In genomic region chr7:75639893-75640600, GRCh38 we compare ENCODE assay signal across 8 cellular contexts.
A peak's percentile ranks its signal among the peaks of the same experiment; 100 is the strongest.
DNase-seq lines count a peak whose midpoint lies in the region; ATAC-seq and TF ChIP-seq lines count a peak whose summit lies in the region.

No MANE protein-coding gene starts in this region.

- TF ChIP-seq CTCF in BJ (IDR thresholded peaks at IDR 0.05; ENCODE audit: insufficient read depth, low read depth, low read length) (no peak), breast epithelium (IDR thresholded peaks at IDR 0.05) (no peak), mucosa of descending colon (IDR thresholded peaks at IDR 0.05) (no peak)

- H3K9me3 ChIP-seq in breast epithelium (peaks cover 4 to 6% of the 10 kb centered on the region in 2 donors), mucosa of descending colon (peaks cover 6% of the 10 kb centered on the region)

- POLR2A ChIA-PET in BJ (lab: Charles Lee), result interaction anchor here (0.6 kb wide), 1 partner anchor 9 kb away, joined by 3 read pairs; no protein-coding TSS in a partner anchor

- H3K27ac Mint-ChIP-seq in IgD-negative memory B cell, result peak overlapping the region in 1 of 3 donors; percentile 83

- peaks cover 8% of the 10 kb centered on the region for H3K27me3 Mint-ChIP-seq in IgD-negative memory B cell

- no peaks in the 10 kb centered on the region for H3K27me3 ChIP-seq in BJ (ENCODE audit: control insufficient read depth, insufficient read depth, low read length)
- no peaks in the 10 kb centered on the region for H3K27me3 ChIP-seq in breast epithelium

- peak overlapping the region; percentile 25 to 92 (median 84) for H3K4me3 Mint-ChIP-seq in IgD-negative memory B cell

- peak overlapping the region; percentile 33 to 84 for H3K27ac ChIP-seq in breast epithelium

- no peaks in the 10 kb centered on the region for H3K9me3 Mint-ChIP-seq in IgD-negative memory B cell

- ATAC-seq in mucosa of descending colon, result peak; percentile 11
- no peak for ATAC-seq in GM18519 (IDR thresholded peaks at IDR 0.05; ENCODE audit: low FRiP score, unreplicated experiment)
- no peak for ATAC-seq in HG03196 (IDR thresholded peaks at IDR 0.05; ENCODE audit: unreplicated experiment)

- peaks cover 0 to 8% of the 10 kb centered on the region in 2 donors for H3K4me1 ChIP-seq in breast epithelium
- H3K4me1 ChIP-seq in mucosa of descending colon (ENCODE audit: low read depth), result peaks cover 4% of the 10 kb centered on the region

- H3K4me3 ChIP-seq in BJ (ENCODE audit: low read depth, low read length), result peak overlapping the region; percentile 53
- peak overlapping the region; percentile 52 to 98 (median 68) for H3K4me3 ChIP-seq in breast epithelium
- H3K4me3 ChIP-seq in mucosa of descending colon, result no peak overlapping the region

- intact Hi-C loops in breast epithelium (cut with DNase I; ENCODE audit: low total_unique reads) (no loop called here), mucosa of descending colon (cut with DNase I, micrococcal nuclease) (loop anchor here in 1 of 2 donors (10.0 kb wide), 1 partner anchor 105 kb away; no protein-coding TSS in a partner anchor)

- no peak for DNase-seq in BJ (ENCODE audit: low read depth)
- DNase-seq in breast epithelium (ENCODE audit: low spot score in 2 of 2), result no peak
- DNase-seq in mucosa of descending colon, result no peak
- DNase-seq in T1000 (lab: John Stamatoyannopoulos, UW), result no peak
- no peak for DNase-seq in stimulated activated CD4-positive, alpha-beta T cell treated with anti-CD3 and anti-CD28 coated beads, Interleukin-2, amount 100 ng/mL, for 24 hours

- H3K36me3 Mint-ChIP-seq in IgD-negative memory B cell, result no peaks in the 10 kb centered on the region

- H3K36me3 ChIP-seq in BJ (ENCODE audit: control insufficient read depth, insufficient read depth, low read length) (no peaks in the 10 kb centered on the region), breast epithelium (no peaks in the 10 kb centered on the region), mucosa of descending colon (ENCODE audit: low read depth) (no peaks in the 10 kb centered on the region)

- TF ChIP-seq POLR2A in breast epithelium (IDR thresholded peaks at IDR 0.05), result no peak

- CTCF ChIA-PET in BJ (lab: Yijun Ruan, JAX), result no interaction called here

- peaks cover 0 to 3% (median 1%) of the 10 kb centered on the region in 3 donors for H3K4me1 Mint-ChIP-seq in IgD-negative memory B cell
